Comparison of ENCODE assay signal across 25 cellular contexts in genomic region chr9:88645172-88645868, GRCh38.
A peak's percentile ranks its signal among the peaks of the same experiment; 100 is the strongest.
DNase-seq lines count a peak whose midpoint lies in the region; ATAC-seq and TF ChIP-seq lines count a peak whose summit lies in the region.
"Had no signal": no experiment of that assay in that cellular context is flagged by ENCODE, and none has a peak within 500 bp of the region (broad histone marks: within the 10 kb centered on the region; RNA-seq: fewer than 3 reads in every experiment).

No MANE protein-coding gene starts in this region.

- no peaks in the 10 kb centered on the region for H3K36me3 ChIP-seq in adipocyte (ENCODE audit: control insufficient read depth, insufficient read depth, low read length, severe bottlenecking)
- no peaks in the 10 kb centered on the region for H3K36me3 ChIP-seq in fibroblast of lung (ENCODE audit: control insufficient read depth, insufficient read depth, low read length)
- H3K36me3 ChIP-seq in neuronal stem cell (replicated peaks in 1 of 2; ENCODE audit: control insufficient read depth in 2 of 2, insufficient read depth in 2 of 2, low read length in 2 of 2): no peaks in the 10 kb centered on the region
- H3K36me3 ChIP-seq in HAP-1 (replicated peaks): no peaks in the 10 kb centered on the region
- H3K36me3 ChIP-seq: ovary, SJCRH30 had no signal

- H4K8ac ChIP-seq in neuronal stem cell (ENCODE audit: low read depth, low read length): no peak overlapping the region

- peaks cover 28 to 36% of the 10 kb centered on the region in 2 donors for H3K27me3 Mint-ChIP-seq in stimulated activated naive B cell treated with anti-CD40 and anti-IgM and Interleukin-4, amounts not matched to agents 10 μg/mL and 1 μg/mL and 100 μg/mL, for 72 hours
- H3K27me3 Mint-ChIP-seq: type B pancreatic cell had no signal

- no CpG with 5 or more reads among the region's 7 CpGs for WGBS in neuronal stem cell (ENCODE audit: extremely low coverage in 2 of 2, insufficient read length in 2 of 2, insufficient replicate concordance in 1 of 2), 2 donors

- in situ Hi-C loops in HAP-1 (cut with MboI; ENCODE audit: low sequenced_read_pairs): no loop called here

- DNase-seq in DMS53 (lab: John Stamatoyannopoulos, UW) (peak; percentile 3), DMS53 treated with DMSO at 0.1 percent for 48 hours (lab: John Stamatoyannopoulos, UW; ENCODE audit: unreplicated experiment) (no peak), adipocyte (ENCODE audit: low read depth) (peak; percentile 48), fibroblast of lung (ENCODE audit: low read depth in 2 of 2) (peak; percentile 42 to 43), neuronal stem cell (ENCODE audit: low spot score) (no peak), HAP-1 (ENCODE audit: low spot score in 2 of 2) (no peak)
- no peak for DNase-seq in stimulated activated naive B cell treated with anti-CD40 and anti-IgM and Interleukin-4, amounts not matched to agents 10 μg/mL and 1 μg/mL and 100 μg/mL, for 72 hours
- DNase-seq: activated B cell treated with CpG ODN at 0.5 μM for 24 hours; activated CD8-positive, alpha-beta T cell treated with anti-CD3 and anti-CD28 coated beads, Interleukin-2, amount 10 ng/mL, durations not matched to agents 7 days and 5 days; activated naive CD4-positive, alpha-beta T cell treated with anti-CD3 and anti-CD28 coated beads for 36 hours; activated T-cell treated with anti-CD3 and anti-CD28 coated beads, Interleukin-2, amount 50 U/mL, for 24 hours; body of pancreas; COR-L47; dermis blood vessel endothelial cell; glutamatergic neuron; NCI-H1417 treated with DMSO at 0.1 percent for 48 hours; NCI-H748 treated with DMSO at 0.1 percent for 48 hours; SJCRH30; stimulated activated CD4-positive, alpha-beta T cell treated with anti-CD3 and anti-CD28 coated beads, Interleukin-2, amount 100 ng/mL, for 24 hours had no signal

- H3K23ac ChIP-seq in neuronal stem cell (ENCODE audit: low read depth, low read length, poor library complexity): no peak overlapping the region

- peaks cover 4% of the 10 kb centered on the region for H3K9me3 ChIP-seq in adipocyte (ENCODE audit: control insufficient read depth, low read length)
- H3K9me3 ChIP-seq in fibroblast of lung (ENCODE audit: control insufficient read depth, insufficient read depth, low read depth, low read length): no peaks in the 10 kb centered on the region
- H3K9me3 ChIP-seq in neuronal stem cell (replicated peaks in 1 of 2; ENCODE audit: control insufficient read depth in 2 of 2, insufficient read depth in 1 of 2, low read depth in 1 of 2, low read length in 2 of 2): peaks cover 3 to 4% of the 10 kb centered on the region in 2 donors
- H3K9me3 ChIP-seq in HAP-1: no peaks in the 10 kb centered on the region
- H3K9me3 ChIP-seq: body of pancreas, ovary, SJCRH30 had no signal

- no peak overlapping the region for H2BK12ac ChIP-seq in neuronal stem cell (ENCODE audit: low read length)

- no peak for ATAC-seq in HG02759 (IDR thresholded peaks at IDR 0.05; ENCODE audit: unreplicated experiment)
- no peak for ATAC-seq in stimulated activated naive B cell treated with anti-CD40 and anti-IgM and Interleukin-4, amounts not matched to agents 10 μg/mL and 1 μg/mL and 100 μg/mL, for 72 hours (replicated peaks)
- ATAC-seq: activated CD8-positive, alpha-beta T cell treated with anti-CD3 and anti-CD28 coated beads, Interleukin-2, amount 10 ng/mL, durations not matched to agents 7 days and 5 days; body of pancreas had no signal

- no peak overlapping the region for H2BK120ac ChIP-seq in neuronal stem cell (ENCODE audit: low read depth, low read length)

- no peak overlapping the region for H3K27ac ChIP-seq in fibroblast of lung (ENCODE audit: insufficient read depth, low read length)
- peak overlapping the region; percentile 52 for H3K27ac ChIP-seq in neuronal stem cell (replicated peaks; ENCODE audit: low read length)
- H3K27ac ChIP-seq: 22Rv1, body of pancreas, SJCRH30 had no signal

- H3K79me2 ChIP-seq in fibroblast of lung (ENCODE audit: control insufficient read depth, insufficient read depth, low read length): no peaks in the 10 kb centered on the region

- no peak overlapping the region for H4K91ac ChIP-seq in neuronal stem cell (ENCODE audit: low read depth, low read length, poor library complexity)

- H3K9ac ChIP-seq in adipocyte (ENCODE audit: low read length) (no peak overlapping the region), fibroblast of lung (ENCODE audit: insufficient read depth, low read length) (no peak overlapping the region), neuronal stem cell (ENCODE audit: low read depth, low read length, poor library complexity) (no peak overlapping the region)

- peaks cover 0 to 5% of the 10 kb centered on the region in 2 donors for H3K9me3 Mint-ChIP-seq in stimulated activated naive B cell treated with anti-CD40 and anti-IgM and Interleukin-4, amounts not matched to agents 10 μg/mL and 1 μg/mL and 100 μg/mL, for 72 hours
- H3K9me3 Mint-ChIP-seq: activated B cell treated with CpG ODN at 0.5 μM for 24 hours; activated T-cell treated with anti-CD3 and anti-CD28 coated beads, Interleukin-2, amount 50 U/mL, for 24 hours; type B pancreatic cell had no signal

- no peaks in the 10 kb centered on the region for H3K79me1 ChIP-seq in neuronal stem cell (ENCODE audit: low read depth, low read length)

- H3K27me3 ChIP-seq in adipocyte (replicated peaks; ENCODE audit: control insufficient read depth, insufficient read depth, low read length): no peaks in the 10 kb centered on the region
- H3K27me3 ChIP-seq in fibroblast of lung (ENCODE audit: control insufficient read depth, insufficient read depth, low read length): no peaks in the 10 kb centered on the region
- no peaks in the 10 kb centered on the region for H3K27me3 ChIP-seq in neuronal stem cell (ENCODE audit: control insufficient read depth in 3 of 3, insufficient read depth in 3 of 3, low read depth in 1 of 3, low read length in 3 of 3)
- no peaks in the 10 kb centered on the region for H3K27me3 ChIP-seq in HAP-1 (ENCODE audit: low read depth)
- H3K27me3 ChIP-seq: body of pancreas, ovary, SJCRH30 had no signal

- no peak overlapping the region for H3K4ac ChIP-seq in neuronal stem cell (ENCODE audit: low read length)

- H2BK15ac ChIP-seq in neuronal stem cell (ENCODE audit: low read length): no peak overlapping the region

- H3K4me1 ChIP-seq in adipocyte (ENCODE audit: control insufficient read depth, insufficient read depth, low read length) (peaks cover 10% of the 10 kb centered on the region), fibroblast of lung (ENCODE audit: control insufficient read depth, extremely low read depth, insufficient read depth, low read length) (no peaks in the 10 kb centered on the region), neuronal stem cell (ENCODE audit: control insufficient read depth in 2 of 2, insufficient read depth in 1 of 2, low read depth in 1 of 2, low read length in 2 of 2) (peaks cover 0 to 2% of the 10 kb centered on the region in 2 donors), HAP-1 (no peaks in the 10 kb centered on the region)
- H3K4me1 ChIP-seq: body of pancreas, SJCRH30 had no signal

- H2AFZ ChIP-seq in fibroblast of lung (ENCODE audit: low read length): peak overlapping the region; percentile 18
- H2AFZ ChIP-seq in neuronal stem cell (ENCODE audit: low read length): peak overlapping the region; percentile 70

- no peaks in the 10 kb centered on the region for H4K20me1 ChIP-seq in fibroblast of lung (ENCODE audit: control insufficient read depth, extremely low read depth, insufficient read depth, low read length)

- H3K4me3 ChIP-seq in adipocyte (ENCODE audit: low read length) (peak overlapping the region; percentile 12), fibroblast of lung (replicated peaks in 1 of 4; ENCODE audit: control extremely low read depth in 1 of 4, insufficient read depth in 1 of 4, low read depth in 3 of 4, low read length in 4 of 4) (no peak overlapping the region), neuronal stem cell (ENCODE audit: low read length in 2 of 2) (no peak overlapping the region), HAP-1 (no peak overlapping the region)
- H3K4me3 ChIP-seq: body of pancreas, ovary, SJCRH30 had no signal

- no peak overlapping the region for H3K27ac Mint-ChIP-seq in stimulated activated naive B cell treated with anti-CD40 and anti-IgM and Interleukin-4, amounts not matched to agents 10 μg/mL and 1 μg/mL and 100 μg/mL, for 72 hours
- H3K27ac Mint-ChIP-seq: activated B cell treated with CpG ODN at 0.5 μM for 24 hours; activated CD8-positive, alpha-beta T cell treated with anti-CD3 and anti-CD28 coated beads, Interleukin-2, amount 10 ng/mL, durations not matched to agents 7 days and 5 days; activated naive CD4-positive, alpha-beta T cell treated with anti-CD3 and anti-CD28 coated beads for 36 hours; activated T-cell treated with anti-CD3 and anti-CD28 coated beads, Interleukin-2, amount 50 U/mL, for 24 hours; B cell; stimulated activated naive CD8-positive, alpha-beta T cell treated with anti-CD3 and anti-CD28 coated beads, Interleukin-15, Interleukin-2, amounts not matched to agents 100 ng/mL and 50 ng/mL, for 24 hours; type B pancreatic cell had no signal

- H3K36me3 Mint-ChIP-seq in stimulated activated naive B cell treated with anti-CD40 and anti-IgM and Interleukin-4, amounts not matched to agents 10 μg/mL and 1 μg/mL and 100 μg/mL, for 72 hours: no peaks in the 10 kb centered on the region
- H3K36me3 Mint-ChIP-seq: type B pancreatic cell had no signal

- no peak overlapping the region for H3K4me3 Mint-ChIP-seq in stimulated activated naive B cell treated with anti-CD40 and anti-IgM and Interleukin-4, amounts not matched to agents 10 μg/mL and 1 μg/mL and 100 μg/mL, for 72 hours
- H3K4me3 Mint-ChIP-seq: activated B cell treated with CpG ODN at 0.5 μM for 24 hours; activated CD8-positive, alpha-beta T cell treated with anti-CD3 and anti-CD28 coated beads, Interleukin-2, amount 10 ng/mL, durations not matched to agents 7 days and 5 days; activated naive CD4-positive, alpha-beta T cell treated with anti-CD3 and anti-CD28 coated beads for 36 hours; activated T-cell treated with anti-CD3 and anti-CD28 coated beads, Interleukin-2, amount 50 U/mL, for 24 hours; B cell; stimulated activated naive CD8-positive, alpha-beta T cell treated with anti-CD3 and anti-CD28 coated beads, Interleukin-15, Interleukin-2, amounts not matched to agents 100 ng/mL and 50 ng/mL, for 24 hours; type B pancreatic cell had no signal

- TF ChIP-seq CTCF in fibroblast of lung (conservative IDR thresholded peaks at IDR 0.05 in 1 of 2, IDR thresholded peaks at IDR 0.05 in 1 of 2; ENCODE audit: low read depth in 1 of 2, low read length in 2 of 2): no peak

- no peak overlapping the region for H3K4me2 ChIP-seq in fibroblast of lung (ENCODE audit: extremely low read depth, insufficient read depth, low read length)
- no peak overlapping the region for H3K4me2 ChIP-seq in neuronal stem cell (ENCODE audit: insufficient read depth, low read length, poor library complexity, severe bottlenecking)

- H3K14ac ChIP-seq in neuronal stem cell (ENCODE audit: low read length): no peak overlapping the region

- H3K18ac ChIP-seq in neuronal stem cell (ENCODE audit: low read length): no peak overlapping the region

- H2AK5ac ChIP-seq in neuronal stem cell (ENCODE audit: low read depth, low read length): no peak overlapping the region

- H2BK5ac ChIP-seq in neuronal stem cell (ENCODE audit: low read length): no peak overlapping the region

- H3K4me1 Mint-ChIP-seq in stimulated activated naive B cell treated with anti-CD40 and anti-IgM and Interleukin-4, amounts not matched to agents 10 μg/mL and 1 μg/mL and 100 μg/mL, for 72 hours: no peaks in the 10 kb centered on the region
- H3K4me1 Mint-ChIP-seq: activated B cell treated with CpG ODN at 0.5 μM for 24 hours, B cell had no signal

Comparison
In these comparisons a context has a peak if more than half of its experiments do, and no peak if none do; other contexts are left out.
1. DNase-seq: peak in DMS53 (single experiment), adipocyte (single experiment) and fibroblast of lung (2 of 2); none in DMS53 treated with DMSO at 0.1 percent for 48 hours (single experiment), neuronal stem cell (single experiment), HAP-1 (0 of 2) and stimulated activated naive B cell treated with anti-CD40 and anti-IgM and Interleukin-4, amounts not matched to agents 10 μg/mL and 1 μg/mL and 100 μg/mL, for 72 hours (single experiment).